Comparison of ENCODE assay signal across 1 cellular context in the genomic region with DNA sequence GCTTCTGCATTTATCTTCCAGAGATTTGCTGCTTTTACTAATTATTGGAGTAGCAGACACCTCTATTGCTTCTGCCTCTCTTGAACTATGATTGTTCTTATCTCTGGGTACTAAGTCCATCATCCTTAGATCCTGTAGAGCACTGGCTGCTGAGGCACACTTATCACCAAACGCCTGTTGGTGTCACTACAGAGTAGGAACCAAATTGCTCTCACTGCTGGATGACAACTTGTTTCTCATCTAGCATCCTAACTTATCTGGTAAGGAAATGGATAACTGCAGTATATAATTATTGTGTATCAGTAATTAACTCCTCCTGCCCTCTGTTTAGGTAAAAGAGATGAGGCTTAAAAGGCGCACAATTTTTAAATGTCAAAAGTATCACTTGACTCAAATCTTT.
TF ChIP-seq lines count a peak whose summit lies in the region.

No MANE protein-coding gene starts in this region.

TF ChIP-seq in SK-N-SH treated with all-trans-retinoic acid at 6 μM for 48 hours, 23 proteins besides CTCF, POLR2A, EP300 and RAD21 (continued from another document):
- TF ChIP-seq, protein P1, sequence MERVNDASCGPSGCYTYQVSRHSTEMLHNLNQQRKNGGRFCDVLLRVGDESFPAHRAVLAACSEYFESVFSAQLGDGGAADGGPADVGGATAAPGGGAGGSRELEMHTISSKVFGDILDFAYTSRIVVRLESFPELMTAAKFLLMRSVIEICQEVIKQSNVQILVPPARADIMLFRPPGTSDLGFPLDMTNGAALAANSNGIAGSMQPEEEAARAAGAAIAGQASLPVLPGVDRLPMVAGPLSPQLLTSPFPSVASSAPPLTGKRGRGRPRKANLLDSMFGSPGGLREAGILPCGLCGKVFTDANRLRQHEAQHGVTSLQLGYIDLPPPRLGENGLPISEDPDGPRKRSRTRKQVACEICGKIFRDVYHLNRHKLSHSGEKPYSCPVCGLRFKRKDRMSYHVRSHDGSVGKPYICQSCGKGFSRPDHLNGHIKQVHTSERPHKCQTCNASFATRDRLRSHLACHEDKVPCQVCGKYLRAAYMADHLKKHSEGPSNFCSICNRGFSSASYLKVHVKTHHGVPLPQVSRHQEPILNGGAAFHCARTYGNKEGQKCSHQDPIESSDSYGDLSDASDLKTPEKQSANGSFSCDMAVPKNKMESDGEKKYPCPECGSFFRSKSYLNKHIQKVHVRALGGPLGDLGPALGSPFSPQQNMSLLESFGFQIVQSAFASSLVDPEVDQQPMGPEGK (CRISPR knock-in tag; IDR thresholded peaks at IDR 0.05; ENCODE audit: borderline replicate concordance), result no peak
- no peak for TF ChIP-seq GLIS3 (CRISPR knock-in tag; IDR thresholded peaks at IDR 0.05)
- TF ChIP-seq, protein P2, sequence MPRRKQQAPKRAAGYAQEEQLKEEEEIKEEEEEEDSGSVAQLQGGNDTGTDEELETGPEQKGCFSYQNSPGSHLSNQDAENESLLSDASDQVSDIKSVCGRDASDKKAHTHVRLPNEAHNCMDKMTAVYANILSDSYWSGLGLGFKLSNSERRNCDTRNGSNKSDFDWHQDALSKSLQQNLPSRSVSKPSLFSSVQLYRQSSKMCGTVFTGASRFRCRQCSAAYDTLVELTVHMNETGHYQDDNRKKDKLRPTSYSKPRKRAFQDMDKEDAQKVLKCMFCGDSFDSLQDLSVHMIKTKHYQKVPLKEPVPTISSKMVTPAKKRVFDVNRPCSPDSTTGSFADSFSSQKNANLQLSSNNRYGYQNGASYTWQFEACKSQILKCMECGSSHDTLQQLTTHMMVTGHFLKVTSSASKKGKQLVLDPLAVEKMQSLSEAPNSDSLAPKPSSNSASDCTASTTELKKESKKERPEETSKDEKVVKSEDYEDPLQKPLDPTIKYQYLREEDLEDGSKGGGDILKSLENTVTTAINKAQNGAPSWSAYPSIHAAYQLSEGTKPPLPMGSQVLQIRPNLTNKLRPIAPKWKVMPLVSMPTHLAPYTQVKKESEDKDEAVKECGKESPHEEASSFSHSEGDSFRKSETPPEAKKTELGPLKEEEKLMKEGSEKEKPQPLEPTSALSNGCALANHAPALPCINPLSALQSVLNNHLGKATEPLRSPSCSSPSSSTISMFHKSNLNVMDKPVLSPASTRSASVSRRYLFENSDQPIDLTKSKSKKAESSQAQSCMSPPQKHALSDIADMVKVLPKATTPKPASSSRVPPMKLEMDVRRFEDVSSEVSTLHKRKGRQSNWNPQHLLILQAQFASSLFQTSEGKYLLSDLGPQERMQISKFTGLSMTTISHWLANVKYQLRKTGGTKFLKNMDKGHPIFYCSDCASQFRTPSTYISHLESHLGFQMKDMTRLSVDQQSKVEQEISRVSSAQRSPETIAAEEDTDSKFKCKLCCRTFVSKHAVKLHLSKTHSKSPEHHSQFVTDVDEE (CRISPR knock-in tag; IDR thresholded peaks at IDR 0.05), result no peak
- TF ChIP-seq, protein P3, sequence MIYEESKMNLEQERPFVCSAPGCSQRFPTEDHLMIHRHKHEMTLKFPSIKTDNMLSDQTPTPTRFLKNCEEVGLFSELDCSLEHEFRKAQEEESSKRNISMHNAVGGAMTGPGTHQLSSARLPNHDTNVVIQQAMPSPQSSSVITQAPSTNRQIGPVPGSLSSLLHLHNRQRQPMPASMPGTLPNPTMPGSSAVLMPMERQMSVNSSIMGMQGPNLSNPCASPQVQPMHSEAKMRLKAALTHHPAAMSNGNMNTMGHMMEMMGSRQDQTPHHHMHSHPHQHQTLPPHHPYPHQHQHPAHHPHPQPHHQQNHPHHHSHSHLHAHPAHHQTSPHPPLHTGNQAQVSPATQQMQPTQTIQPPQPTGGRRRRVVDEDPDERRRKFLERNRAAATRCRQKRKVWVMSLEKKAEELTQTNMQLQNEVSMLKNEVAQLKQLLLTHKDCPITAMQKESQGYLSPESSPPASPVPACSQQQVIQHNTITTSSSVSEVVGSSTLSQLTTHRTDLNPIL (CRISPR knock-in tag; IDR thresholded peaks at IDR 0.05; ENCODE audit: low read depth), result no peak
- no peak for TF ChIP-seq OSR1 (CRISPR knock-in tag; IDR thresholded peaks at IDR 0.05)
- TF ChIP-seq TCF4 (CRISPR knock-in tag; IDR thresholded peaks at IDR 0.05; ENCODE audit: borderline replicate concordance), result no peak
- TF ChIP-seq ZNF8 (CRISPR knock-in tag; IDR thresholded peaks at IDR 0.05), result no peak
TF ChIP-seq in SK-N-SH treated with all-trans-retinoic acid at 6 μM for 48 hours: peak in this region for 0.
